Comparison of ENCODE assay signal across 1 cellular context in the genomic region with DNA sequence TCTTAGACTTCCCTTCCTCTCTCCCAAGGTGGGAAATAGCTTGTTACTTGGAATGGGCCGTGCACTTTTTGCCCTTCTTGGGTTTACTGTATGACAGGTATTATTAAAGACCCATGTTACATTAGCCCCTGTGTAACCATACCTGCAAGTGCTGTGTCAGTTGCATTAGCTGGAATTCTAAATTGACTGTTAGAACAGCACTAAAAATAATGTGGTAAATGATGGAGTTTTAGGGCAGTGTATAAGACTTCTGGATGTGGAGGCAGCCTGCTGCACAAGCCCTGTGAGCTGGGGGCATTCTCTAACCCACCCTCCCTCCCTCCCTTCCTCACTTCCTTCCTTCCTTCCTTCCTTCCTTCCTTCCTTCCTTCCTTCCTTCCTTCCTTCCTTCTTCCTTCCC.
TF ChIP-seq lines count a peak whose summit lies in the region.

No MANE protein-coding gene starts in this region.

TF ChIP-seq in WTC11, 78 proteins besides CTCF, POLR2A, EP300 and RAD21:
- TF ChIP-seq ZNF532 (CRISPR knock-in tag; IDR thresholded peaks at IDR 0.05; ENCODE audit: borderline replicate concordance) (no peak), ATF6 (CRISPR knock-in tag; IDR thresholded peaks at IDR 0.05) (no peak), NFE2L1 (CRISPR knock-in tag; IDR thresholded peaks at IDR 0.05) (no peak), MAX (CRISPR knock-in tag; IDR thresholded peaks at IDR 0.05) (no peak)
- TF ChIP-seq, protein P1, sequence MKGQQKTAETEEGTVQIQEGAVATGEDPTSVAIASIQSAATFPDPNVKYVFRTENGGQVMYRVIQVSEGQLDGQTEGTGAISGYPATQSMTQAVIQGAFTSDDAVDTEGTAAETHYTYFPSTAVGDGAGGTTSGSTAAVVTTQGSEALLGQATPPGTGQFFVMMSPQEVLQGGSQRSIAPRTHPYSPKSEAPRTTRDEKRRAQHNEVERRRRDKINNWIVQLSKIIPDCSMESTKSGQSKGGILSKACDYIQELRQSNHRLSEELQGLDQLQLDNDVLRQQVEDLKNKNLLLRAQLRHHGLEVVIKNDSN (CRISPR knock-in tag; IDR thresholded peaks at IDR 0.05) = no peak
